ENCODE assay signal across 8 cellular contexts in genomic region chr6:106512048-106512957, GRCh38.
DNase-seq lines count a peak whose midpoint lies in the region; ATAC-seq and TF ChIP-seq lines count a peak whose summit lies in the region.

No MANE protein-coding gene starts in this region.

- H3K27ac Mint-ChIP-seq in activated T-helper 2 cell treated with anti-CD3 and anti-CD28 coated beads, Interferon-gamma antibody, Interleukin-2, Interleukin-4, amounts not matched to agents 10 μg/mL and 5 μg/mL and 100 μg/mL, durations not matched to agents 14 hours and 24 hours and 36 hours: peak overlapping the region; percentile 88
- peak overlapping the region; percentile 81 for H3K27ac Mint-ChIP-seq in osteocyte (ENCODE audit: unreplicated experiment)

- POLR2A ChIA-PET in AG04449 (lab: Yijun Ruan, JAX): interaction anchor here (1.1 kb wide), 1 partner anchor 36 kb away, joined by 4 read pairs; no protein-coding TSS in a partner anchor

- H3K4me3 ChIP-seq in AG04449 (ENCODE audit: low read depth, low read length): peak overlapping the region; percentile 76
- H3K4me3 ChIP-seq in gastroesophageal sphincter: peak overlapping the region; percentile 48 to 80
- H3K4me3 ChIP-seq in upper lobe of right lung: peak overlapping the region; percentile 75

- H3K27me3 ChIP-seq in gastroesophageal sphincter (peaks cover 68% of the 10 kb centered on the region), upper lobe of right lung (no peaks in the 10 kb centered on the region)

- H3K36me3 ChIP-seq in gastroesophageal sphincter: no peaks in the 10 kb centered on the region
- no peaks in the 10 kb centered on the region for H3K36me3 ChIP-seq in upper lobe of right lung

- H3K4me3 Mint-ChIP-seq in activated T-helper 2 cell treated with anti-CD3 and anti-CD28 coated beads, Interferon-gamma antibody, Interleukin-2, Interleukin-4, amounts not matched to agents 10 μg/mL and 5 μg/mL and 100 μg/mL, durations not matched to agents 14 hours and 24 hours and 36 hours (ENCODE audit: low read depth): peak overlapping the region; percentile 87
- peak overlapping the region; percentile 83 for H3K4me3 Mint-ChIP-seq in osteocyte (ENCODE audit: unreplicated experiment)

- intact Hi-C loops in activated T-helper 2 cell treated with anti-CD3 and anti-CD28 coated beads, Interferon-gamma antibody, Interleukin-2, Interleukin-4, amounts not matched to agents 10 μg/mL and 5 μg/mL and 100 μg/mL, durations not matched to agents 14 hours and 24 hours and 36 hours (cut with micrococcal nuclease): loop anchor here (2.0 to 10.0 kb wide), 6 partner anchors 40 to 602 kb away; partner anchors contain the start of genes BEND3, QRSL1 and RTN4IP1
- intact Hi-C loops in upper lobe of right lung (cut with DNase I): loop anchor here (10.0 kb wide), 1 partner anchor 1038 kb away; no protein-coding TSS in a partner anchor

- TF ChIP-seq POLR2A in gastroesophageal sphincter (IDR thresholded peaks at IDR 0.05): peak; percentile 13 to 14

- H3K27me3 Mint-ChIP-seq in activated T-helper 2 cell treated with anti-CD3 and anti-CD28 coated beads, Interferon-gamma antibody, Interleukin-2, Interleukin-4, amounts not matched to agents 10 μg/mL and 5 μg/mL and 100 μg/mL, durations not matched to agents 14 hours and 24 hours and 36 hours (ENCODE audit: low read depth): peaks cover 12% of the 10 kb centered on the region
- peaks cover 26% of the 10 kb centered on the region for H3K27me3 Mint-ChIP-seq in osteocyte (ENCODE audit: unreplicated experiment)

- peaks cover 0 to 42% (median 11%) of the 10 kb centered on the region in 3 donors for H3K4me1 ChIP-seq in gastroesophageal sphincter
- H3K4me1 ChIP-seq in upper lobe of right lung: peaks cover 39% of the 10 kb centered on the region

- DNase-seq in AG04449 (ENCODE audit: low read depth, low spot score) (no peak), NOMO-1 treated with dmso at 0.1 percent for 144 hours (lab: John Stamatoyannopoulos, UW; ENCODE audit: unreplicated experiment) (peak; percentile 63), osteocyte (ENCODE audit: extremely low spot score, unreplicated experiment) (no peak), upper lobe of right lung (peak; percentile 94)
- peak; percentile 80 for DNase-seq in activated T-helper 2 cell treated with anti-CD3 and anti-CD28 coated beads, Interferon-gamma antibody, Interleukin-2, Interleukin-4, amounts not matched to agents 10 μg/mL and 5 μg/mL and 100 μg/mL, durations not matched to agents 14 hours and 24 hours and 36 hours (ENCODE audit: low spot score)

- H3K27ac ChIP-seq in gastroesophageal sphincter (peak overlapping the region in 3 of 4 donors; percentile 80 to 87 (median 80)), upper lobe of right lung (peak overlapping the region; percentile 92)

- ATAC-seq in GM18867 (IDR thresholded peaks at IDR 0.05; ENCODE audit: unreplicated experiment): peak; percentile 71
- ATAC-seq in HG03064 (IDR thresholded peaks at IDR 0.05; ENCODE audit: low read depth, unreplicated experiment): peak; percentile 49
- peak; percentile 81 for ATAC-seq in gastroesophageal sphincter
- peak; percentile 85 for ATAC-seq in upper lobe of right lung

- H3K36me3 Mint-ChIP-seq in activated T-helper 2 cell treated with anti-CD3 and anti-CD28 coated beads, Interferon-gamma antibody, Interleukin-2, Interleukin-4, amounts not matched to agents 10 μg/mL and 5 μg/mL and 100 μg/mL, durations not matched to agents 14 hours and 24 hours and 36 hours (ENCODE audit: low read depth): peaks cover 11% of the 10 kb centered on the region
- H3K36me3 Mint-ChIP-seq in osteocyte (ENCODE audit: unreplicated experiment): no peaks in the 10 kb centered on the region

- H3K9me3 ChIP-seq in gastroesophageal sphincter (no peaks in the 10 kb centered on the region), upper lobe of right lung (no peaks in the 10 kb centered on the region)

- peak; percentile 35 for TF ChIP-seq CTCF in AG04449 (IDR thresholded peaks at IDR 0.05; ENCODE audit: insufficient read depth, low read length, missing control alignments)
- TF ChIP-seq CTCF in gastroesophageal sphincter (IDR thresholded peaks at IDR 0.05): peak in 1 of 4 experiments; percentile 12
- peak; percentile 38 for TF ChIP-seq CTCF in osteocyte (IDR thresholded peaks at IDR 0.05)
- TF ChIP-seq CTCF in upper lobe of right lung (IDR thresholded peaks at IDR 0.05): peak; percentile 32

- no peaks in the 10 kb centered on the region for H3K9me3 Mint-ChIP-seq in activated T-helper 2 cell treated with anti-CD3 and anti-CD28 coated beads, Interferon-gamma antibody, Interleukin-2, Interleukin-4, amounts not matched to agents 10 μg/mL and 5 μg/mL and 100 μg/mL, durations not matched to agents 14 hours and 24 hours and 36 hours
- H3K9me3 Mint-ChIP-seq in osteocyte (ENCODE audit: unreplicated experiment): no peaks in the 10 kb centered on the region

- CTCF ChIA-PET in AG04449 (lab: Yijun Ruan, JAX): interaction anchor here (0.6 to 3.8 kb wide), 16 partner anchors 10 to 467 kb away, joined by 3 to 25 read pairs (median 4); no protein-coding TSS in a partner anchor

- H3K4me1 Mint-ChIP-seq in activated T-helper 2 cell treated with anti-CD3 and anti-CD28 coated beads, Interferon-gamma antibody, Interleukin-2, Interleukin-4, amounts not matched to agents 10 μg/mL and 5 μg/mL and 100 μg/mL, durations not matched to agents 14 hours and 24 hours and 36 hours (ENCODE audit: low read depth): peaks cover 59% of the 10 kb centered on the region
- peaks cover 30% of the 10 kb centered on the region for H3K4me1 Mint-ChIP-seq in osteocyte (ENCODE audit: unreplicated experiment)

- no peak for TF ChIP-seq EP300 in gastroesophageal sphincter (IDR thresholded peaks at IDR 0.05)

- no CpG with 5 or more reads among the region's 90 CpGs for whole genome bisulfite sequencing in gastroesophageal sphincter (ENCODE audit: low coverage in 1 of 2), 2 donors

Comparison
In these comparisons a context has a peak if more than half of its experiments do, and no peak if none do; other contexts are left out.
1. DNase-seq: peak in NOMO-1 treated with dmso at 0.1 percent for 144 hours (single experiment), activated T-helper 2 cell treated with anti-CD3 and anti-CD28 coated beads, Interferon-gamma antibody, Interleukin-2, Interleukin-4, amounts not matched to agents 10 μg/mL and 5 μg/mL and 100 μg/mL, durations not matched to agents 14 hours and 24 hours and 36 hours (single experiment) and upper lobe of right lung (single experiment); none in AG04449 (single experiment) and osteocyte (single experiment).
2. Peak in every context shown above with its lines, with median percentiles within 50 percentile points of each other: H3K4me3 ChIP-seq and ATAC-seq.